Comparison of ENCODE assay signal across 8 cellular contexts in genomic region chr10:89414879-89415821, GRCh38. TPM values are rescaled to one million over a fixed set of nuclear protein-coding genes. Genes with fewer than 3 reads are reported as not detected.
DNase-seq lines count a peak whose midpoint lies in the region; ATAC-seq and TF ChIP-seq lines count a peak whose summit lies in the region.

No MANE protein-coding gene starts in this region.

- intact Hi-C loops in A673 (cut with micrococcal nuclease; ENCODE audit: unreplicated experiment), result loop anchor here (5.0 kb wide), 1 partner anchor 848 kb away; no protein-coding TSS in a partner anchor

- CTCF ChIA-PET in A673 (lab: Charles Lee), result no interaction called here

- ATAC-seq in GM18508 (IDR thresholded peaks at IDR 0.05; ENCODE audit: insufficient read depth, unreplicated experiment), result peak; percentile 20
- ATAC-seq in HG02970 (IDR thresholded peaks at IDR 0.05; ENCODE audit: low FRiP score, unreplicated experiment), result peak; percentile 38

- H3K4me1 ChIP-seq in A673 (ENCODE audit: insufficient read depth, low read length, poor library complexity, severe bottlenecking), result peaks cover 20% of the 10 kb centered on the region
- H3K4me1 ChIP-seq in Peyer's patch, result peaks cover 0 to 27% (median 6%) of the 10 kb centered on the region in 4 donors

- H3K36me3 Mint-ChIP-seq in neural crest cell (ENCODE audit: low read depth), result peaks cover 17% of the 10 kb centered on the region

- H3K9me3 ChIP-seq in A673 (ENCODE audit: low read depth, low read length, poor library complexity, severe bottlenecking) (peaks cover 3% of the 10 kb centered on the region), Peyer's patch (no peaks in the 10 kb centered on the region)

- H3K9me3 Mint-ChIP-seq in neural crest cell, result peaks cover 3% of the 10 kb centered on the region

- no peaks in the 10 kb centered on the region for H3K36me3 ChIP-seq in A673 (ENCODE audit: insufficient read depth, low read length, poor library complexity, severe bottlenecking)
- peaks cover 0 to 4% (median 0%) of the 10 kb centered on the region in 3 donors for H3K36me3 ChIP-seq in Peyer's patch

- peak overlapping the region; percentile 94 for H3K27ac Mint-ChIP-seq in neural crest cell (ENCODE audit: unreplicated experiment)

- H3K27me3 ChIP-seq in A673 (replicated peaks; ENCODE audit: insufficient read depth, low read depth, low read length, poor library complexity) (no peaks in the 10 kb centered on the region), Peyer's patch (no peaks in the 10 kb centered on the region)

- peak overlapping the region; percentile 99 for H3K4me3 Mint-ChIP-seq in neural crest cell

- H3K4me3 ChIP-seq in A673 (ENCODE audit: low read depth, low read length, poor library complexity, severe bottlenecking) (peak overlapping the region; percentile 60), Peyer's patch (peak overlapping the region; percentile 57 to 91 (median 77))

- TF ChIP-seq CTCF in A673 (conservative IDR thresholded peaks at IDR 0.05; ENCODE audit: low read depth, low read length), result no peak
- TF ChIP-seq CTCF in Peyer's patch (IDR thresholded peaks at IDR 0.05), result peak in 1 of 6 experiments; percentile 3
- TF ChIP-seq CTCF in neural crest cell (conservative IDR thresholded peaks at IDR 0.05), result peak; percentile 34

- H3K4me1 Mint-ChIP-seq in neural crest cell, result peaks cover 34% of the 10 kb centered on the region

- DNase-seq in A673 (ENCODE audit: low spot score) (peak; percentile 63), Peyer's patch (peak; percentile 72 to 76 (median 73)), foreskin melanocyte (peak; percentile 46), neural crest cell (ENCODE audit: low read depth, low spot score) (peak; percentile 35), ureter (ENCODE audit: low spot score) (peak; percentile 57)
- DNase-seq in activated naive CD4-positive, alpha-beta T cell treated with Interleukin-2 at 50 U/mL for 16 hours, result peak; percentile 45

- POLR2A ChIA-PET in A673 (lab: Charles Lee; ENCODE audit: low non-redundant PET), result interaction anchor here (0.8 kb wide), 1 partner anchor 229 kb away, joined by 3 read pairs; no protein-coding TSS in a partner anchor

- peak in 1 of 2 donors; percentile 27 for TF ChIP-seq POLR2A in Peyer's patch (IDR thresholded peaks at IDR 0.05)

- no peaks in the 10 kb centered on the region for H3K27me3 Mint-ChIP-seq in neural crest cell (ENCODE audit: low read depth)

- no TSS peak for BruUV-seq in A673 (replicated peaks; lab: Mats Ljungman, UMichigan)

- peak overlapping the region; percentile 76 for H3K27ac ChIP-seq in A673 (ENCODE audit: low read depth, low read length, poor library complexity, severe bottlenecking)
- H3K27ac ChIP-seq in Peyer's patch, result peak overlapping the region; percentile 94 to 98 (median 94)

RNA-seq across cellular contexts. Expression of gene IFIT5, which starts 0.8 kb away (rescaled TPM):
- total RNA-seq in A673 (2021) (14.2 and 15.8 TPM in 2 replicates), Peyer's patch (10 to 100 TPM in 3 of 4 donors, 1 to 10 TPM in 1; 7.2 to 15.6 (median 12.6) TPM), neural crest cell (12.9 and 13.9 TPM in 2 replicates), ureter (17.4 TPM)

RNA-seq across cellular contexts. Expression of gene IFIT1, which starts 22.7 kb away (rescaled TPM):
- total RNA-seq in A673 (2021) (2.4 and 3.2 TPM in 2 replicates), Peyer's patch (1 to 10 TPM; 3.3 to 9.3 (median 6.8) TPM), neural crest cell (2.2 and 2.4 TPM in 2 replicates), ureter (4.1 TPM)

RNA-seq across cellular contexts. Expression of gene IFIT1B, which starts 37.3 kb away (rescaled TPM):
- not detected in 2 replicates for total RNA-seq in A673 (2021)
- total RNA-seq in Peyer's patch, result not detected
- not detected in 2 replicates for total RNA-seq in neural crest cell
- total RNA-seq in ureter, result not detected

Comparison
In these comparisons a context has a peak if more than half of its experiments do, and no peak if none do; other contexts are left out.
1. Peak in every context shown above with its lines: DNase-seq, ATAC-seq, H3K4me3 ChIP-seq and H3K27ac ChIP-seq.